ENCODE assay signal across 23 cellular contexts in the genomic region with DNA sequence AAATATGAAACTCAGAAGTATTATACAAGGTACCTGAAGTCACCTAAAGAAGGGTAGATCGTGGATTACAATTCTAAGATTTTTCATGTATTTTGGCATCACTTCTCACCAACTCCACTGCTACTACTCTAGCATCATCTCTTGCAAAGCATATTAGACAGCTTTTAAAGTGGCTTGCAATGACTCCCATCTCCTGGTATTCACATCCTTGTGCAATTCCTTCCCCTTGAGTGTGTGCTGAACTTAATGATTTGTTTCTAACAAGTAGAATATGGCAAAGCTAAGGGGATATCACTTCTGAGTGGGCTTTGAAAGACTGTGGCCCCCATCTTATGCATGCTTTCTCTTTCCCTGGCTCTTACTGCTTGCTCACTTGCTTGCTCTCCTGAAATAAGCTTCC.
A peak's percentile ranks its signal among the peaks of the same experiment; 100 is the strongest.
DNase-seq lines count a peak whose midpoint lies in the region; ATAC-seq, FAIRE-seq and TF ChIP-seq lines count a peak whose summit lies in the region.
"Had no signal": no experiment of that assay in that cellular context is flagged by ENCODE, and none has a peak within 500 bp of the region (broad histone marks: within the 10 kb centered on the region; RNA-seq: fewer than 3 reads in every experiment).

No MANE protein-coding gene starts in this region.

- H3K9me3 ChIP-seq in IMR-90 (ENCODE audit: control insufficient read depth, insufficient read depth, low read length): no peaks in the 10 kb centered on the region
- H3K9me3 ChIP-seq: BE2C, sigmoid colon had no signal

- no peak overlapping the region; the same call in 1 of the 2 replicates for H3K9ac ChIP-seq in IMR-90 (ENCODE audit: low read depth, low read length)

- H3K4me2 ChIP-seq in IMR-90 (ENCODE audit: low read depth, low read length): peak overlapping the region; percentile 48; the same call in 1 of the 2 replicates

- TF ChIP-seq POLR2A in IMR-90 (IDR thresholded peaks at IDR 0.05; ENCODE audit: low read depth, low read length): no peak

- H3K23ac ChIP-seq in IMR-90 (ENCODE audit: low read depth, low read length): no peak overlapping the region

- peak overlapping the region; percentile 90; the same call in 1 of the 2 replicates for H3K18ac ChIP-seq in IMR-90 (ENCODE audit: low read depth, low read length)

- H3K14ac ChIP-seq in IMR-90 (replicated peaks; ENCODE audit: low read depth, low read length): peak overlapping the region; percentile 65; the same call in 1 of the 2 replicates

- peak overlapping the region; percentile 15 to 76; a peak in 1 of 4 replicates for H4K8ac ChIP-seq in IMR-90 (ENCODE audit: low read depth in 2 of 2, low read length in 2 of 2)

- no peak for FAIRE-seq in bronchial epithelial cell (lab: Jason Lieb, UNC)
- FAIRE-seq: GM12892 had no signal

- H4K5ac ChIP-seq in IMR-90 (ENCODE audit: low read depth, low read length): peak overlapping the region; percentile 54; the same call in 1 of the 2 replicates

- H2BK5ac ChIP-seq in IMR-90 (ENCODE audit: low read depth, low read length, poor library complexity, severe bottlenecking): peak overlapping the region; percentile 87

- H2BK20ac ChIP-seq in IMR-90 (ENCODE audit: low read depth, low read length): peak overlapping the region; percentile 66; the same call in 1 of the 2 replicates

- H3K4me1 ChIP-seq in IMR-90 (ENCODE audit: control insufficient read depth, insufficient read depth, low read length): peaks cover 16% of the 10 kb centered on the region
- H3K4me1 ChIP-seq: BE2C had no signal

- dilution Hi-C loops in IMR-90 (cut with HindIII; ENCODE audit: low sequenced_read_pairs, unreplicated experiment): no loop called here

- intact Hi-C loops in IMR-90 (cut with micrococcal nuclease): no loop called here

- POLR2A ChIA-PET in IMR-90 (lab: Charles Lee; ENCODE audit: unreplicated experiment): no interaction called here

- H3K4me3 ChIP-seq in IMR-90 (ENCODE audit: insufficient read depth, low read depth, low read length): no peak overlapping the region
- no peak overlapping the region for H3K4me3 ChIP-seq in bronchial epithelial cell (ENCODE audit: low read depth, low read length)
- H3K4me3 ChIP-seq: sigmoid colon had no signal

- no peak overlapping the region for H3K56ac ChIP-seq in IMR-90 (ENCODE audit: extremely low read depth, insufficient read depth, low read length)

- H2AK9ac ChIP-seq in IMR-90 (replicated peaks; ENCODE audit: low read depth, low read length, poor library complexity): no peak overlapping the region

- H2AFZ ChIP-seq in IMR-90 (replicated peaks; ENCODE audit: low read length, poor library complexity): no peak overlapping the region

- H3K27me3 ChIP-seq in IMR-90 (ENCODE audit: control insufficient read depth, insufficient read depth, low read length) (no peaks in the 10 kb centered on the region), bronchial epithelial cell (ENCODE audit: control insufficient read depth, insufficient read depth, low read length) (no peaks in the 10 kb centered on the region)
- H3K27me3 ChIP-seq: sigmoid colon had no signal

- peak overlapping the region; percentile 76 for H2BK120ac ChIP-seq in IMR-90 (ENCODE audit: low read depth, low read length)

- H2BK15ac ChIP-seq in IMR-90 (ENCODE audit: low read depth, low read length): peak overlapping the region; percentile 82; the same call in 2 of the 3 replicates

- no peak for TF ChIP-seq RAD21 in IMR-90 (IDR thresholded peaks at IDR 0.05; ENCODE audit: low read length)

- ATAC-seq in IMR-90 (ENCODE audit: low read depth) (peak; percentile 44), HG03095 (IDR thresholded peaks at IDR 0.05; ENCODE audit: unreplicated experiment) (no peak), esophagus mucosa (no peak)
- ATAC-seq: activated CD4-positive, alpha-beta T cell treated with anti-CD3 and anti-CD28 coated beads for 36 hours had no signal

- H3K36me3 ChIP-seq in IMR-90 (ENCODE audit: control insufficient read depth, insufficient read depth, low read length) (no peaks in the 10 kb centered on the region), bronchial epithelial cell (ENCODE audit: control insufficient read depth, insufficient read depth, low read length) (no peaks in the 10 kb centered on the region)
- H3K36me3 ChIP-seq: BE2C, sigmoid colon had no signal

- CTCF ChIA-PET in IMR-90 (lab: Yijun Ruan, JAX): interaction anchor here (0.6 kb wide), 1 partner anchor 677 kb away, joined by 5 read pairs; no protein-coding TSS in a partner anchor

- no peaks in the 10 kb centered on the region for H3K79me1 ChIP-seq in IMR-90 (ENCODE audit: low read depth in 1 of 2, low read length in 2 of 2)

- no CpG with 5 or more reads among the region's 1 CpG for WGBS in IMR-90 (ENCODE audit: extremely low coverage in 2 of 2, insufficient read length in 1 of 2), 2 experiments

- H3K27ac ChIP-seq in IMR-90 (ENCODE audit: insufficient read depth, low read length): peak overlapping the region; percentile 58; the same call in 1 of the 2 replicates
- H3K27ac ChIP-seq: HL-60, sigmoid colon had no signal

- no peaks in the 10 kb centered on the region for H4K20me1 ChIP-seq in IMR-90 (ENCODE audit: insufficient read depth, low read length)

- peak overlapping the region; percentile 73 for H3K4ac ChIP-seq in IMR-90 (ENCODE audit: low read depth, low read length)

- H4K91ac ChIP-seq in IMR-90 (ENCODE audit: insufficient read depth, low read depth, low read length): peak overlapping the region; percentile 74; the same call in 1 of the 2 replicates

- DNase-seq in AG08395 (ENCODE audit: low spot score): peak; percentile 40
- DNase-seq in IMR-90: peak; percentile 89
- peak; percentile 70 for DNase-seq in bronchial epithelial cell (ENCODE audit: low read depth)
- DNase-seq in iris pigment epithelial cell (ENCODE audit: low read depth): peak; percentile 86
- DNase-seq in GDM1 (lab: John Stamatoyannopoulos, UW): no peak
- no peak for DNase-seq in NCI-H128 (lab: John Stamatoyannopoulos, UW; ENCODE audit: unreplicated experiment)
- DNase-seq: activated CD4-positive, alpha-beta T cell treated with anti-CD3 and anti-CD28 coated beads for 36 hours; activated CD8-positive, alpha-beta memory T cell treated with anti-CD3 and anti-CD28 coated beads for 24 hours; activated naive CD4-positive, alpha-beta T cell treated with Interleukin-2 at 50 U/mL for 16 hours; activated T-cell treated with anti-CD3 and anti-CD28 coated beads, Interleukin-2, amount 50 U/mL, for 1 hour; anterior cingulate cortex; BE2C; DMS53; H7; NCI-H1092; NCI-H1930; NCI-H774; RPMI8226; sigmoid colon had no signal

- 0 out of 2 replicates have a peak overlapping the region, but pooled peaks have one; percentile 34 for H2AK5ac ChIP-seq in IMR-90 (ENCODE audit: low read depth, low read length)

- H3K9me1 ChIP-seq in IMR-90 (ENCODE audit: insufficient read depth, low read length): peaks cover 11% of the 10 kb centered on the region

- TF ChIP-seq CTCF in IMR-90 (conservative IDR thresholded peaks at IDR 0.05; ENCODE audit: low read depth, low read length) (no peak), bronchial epithelial cell (IDR thresholded peaks at IDR 0.05; ENCODE audit: insufficient read depth, low read length, severe bottlenecking) (no peak)

- no TSS peak for BruUV-seq in IMR-90 (replicated peaks; lab: Mats Ljungman, UMichigan)

- in situ Hi-C loops in IMR-90 (cut with MboI; ENCODE audit: low sequenced_read_pairs): no loop called here

TF ChIP-seq in IMR-90, 13 proteins besides CTCF, POLR2A, EP300 and RAD21:
- TF ChIP-seq FOS (IDR thresholded peaks at IDR 0.05; ENCODE audit: low read depth, low read length): peak; percentile 39; the same call in 1 of the 2 replicates
- peak; percentile 97 for TF ChIP-seq CEBPB (IDR thresholded peaks at IDR 0.05; ENCODE audit: low read depth, low read length)
- TF ChIP-seq BHLHE40 (IDR thresholded peaks at IDR 0.05; ENCODE audit: low read depth, low read length): no peak; the same call in 1 of the 2 replicates
TF ChIP-seq in IMR-90: peak in this region for 2.

Comparison
In these comparisons a context has a peak if more than half of its experiments do, and no peak if none do; other contexts are left out.
1. DNase-seq: peak in AG08395 (single experiment), IMR-90 (single experiment), bronchial epithelial cell (single experiment) and iris pigment epithelial cell (single experiment); none in GDM1 (single experiment) and NCI-H128 (single experiment).